Comparison of ENCODE assay signal across 15 cellular contexts in the genomic region with DNA sequence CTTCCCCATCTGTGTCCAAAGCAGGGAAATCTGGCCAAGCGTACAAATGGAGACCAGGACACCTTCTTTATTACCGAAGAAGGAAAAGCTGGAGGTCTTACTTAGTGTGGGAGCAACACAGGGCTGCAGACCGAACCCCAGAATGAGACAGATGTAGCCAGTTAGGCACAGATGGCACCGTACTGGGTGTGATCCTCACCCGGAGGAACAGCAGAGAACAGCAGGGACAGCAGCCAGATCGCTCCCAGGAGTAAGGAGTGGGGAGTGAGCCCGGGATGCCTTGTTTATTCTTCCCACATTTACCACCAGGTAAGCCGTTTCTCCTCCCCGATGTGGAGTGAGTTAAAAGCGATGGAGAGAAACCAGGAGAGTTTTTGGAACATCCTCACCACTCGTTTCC.
"Had no signal": no experiment of that assay in that cellular context is flagged by ENCODE, and none has a peak within 500 bp of the region (broad histone marks: within the 10 kb centered on the region; RNA-seq: fewer than 3 reads in every experiment).

No MANE protein-coding gene starts in this region.

- H3K79me2 ChIP-seq: hepatocyte had no signal

- H3K4me2 ChIP-seq: hepatocyte had no signal

- H3K36me3 ChIP-seq: cardiac muscle cell, lower lobe of right lung, neutrophil, WERI-Rb-1 had no signal

- DNase-seq: activated CD4-positive, alpha-beta memory T cell treated with anti-CD3 and anti-CD28 coated beads for 36 hours; activated CD4-positive, alpha-beta T cell treated with anti-CD3 and anti-CD28 coated beads for 36 hours; activated naive CD4-positive, alpha-beta T cell; activated naive CD8-positive, alpha-beta T cell treated with anti-CD3 and anti-CD28 coated beads for 36 hours; amniotic stem cell; effector memory CD4-positive, alpha-beta T cell; foreskin fibroblast; lower lobe of right lung; natural killer cell; stimulated activated naive B cell treated with anti-CD40 and anti-IgM and Interleukin-4, amounts not matched to agents 10 μg/mL and 1 μg/mL and 100 μg/mL, for 72 hours; WERI-Rb-1 had no signal

- H3K9me3 ChIP-seq: lower lobe of right lung, neutrophil had no signal

- H3K27ac ChIP-seq: cardiac muscle cell, hepatocyte, lower lobe of right lung, neutrophil, WERI-Rb-1 had no signal

- ATAC-seq: activated CD4-positive, alpha-beta T cell treated with anti-CD3 and anti-CD28 coated beads for 36 hours; lower lobe of right lung; natural killer cell; stimulated activated naive B cell treated with anti-CD40 and anti-IgM and Interleukin-4, amounts not matched to agents 10 μg/mL and 1 μg/mL and 100 μg/mL, for 72 hours had no signal

- FAIRE-seq: islet of Langerhans had no signal

- H3K4me1 ChIP-seq: lower lobe of right lung had no signal

- H3K27me3 ChIP-seq: hepatocyte, neutrophil had no signal

- H2AFZ ChIP-seq: hepatocyte had no signal

- H3K4me3 ChIP-seq: cardiac muscle cell, hepatocyte, lower lobe of right lung had no signal
